19 cellular contexts compared by ENCODE assay signal in the genomic region with DNA sequence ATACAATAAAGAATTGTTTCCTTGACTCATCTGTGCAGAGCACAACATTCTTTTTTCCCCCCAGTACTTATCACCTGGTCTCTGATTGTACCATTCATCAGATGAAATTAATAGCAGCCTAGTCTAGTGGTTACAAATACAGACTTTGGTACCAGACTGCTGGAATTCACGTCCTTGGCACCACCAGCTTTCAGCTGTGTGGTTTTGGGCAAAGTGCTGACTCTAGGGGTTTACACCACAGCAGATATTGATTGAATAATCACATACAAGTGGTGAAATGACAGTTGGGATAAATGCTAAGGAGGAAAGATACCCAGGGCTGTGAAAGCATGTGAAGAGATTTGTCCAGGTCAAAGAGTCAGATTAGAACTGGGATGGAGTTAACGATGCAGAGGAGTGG.
A peak's percentile ranks its signal among the peaks of the same experiment; 100 is the strongest.
DNase-seq lines count a peak whose midpoint lies in the region; ATAC-seq, FAIRE-seq and TF ChIP-seq lines count a peak whose summit lies in the region.
"Had no signal": no experiment of that assay in that cellular context is flagged by ENCODE, and none has a peak within 500 bp of the region (broad histone marks: within the 10 kb centered on the region; RNA-seq: fewer than 3 reads in every experiment).

No MANE protein-coding gene starts in this region.

- H3K79me2 ChIP-seq in HepG2 (ENCODE audit: insufficient read depth, low read length) (no peaks in the 10 kb centered on the region), neural progenitor cell (ENCODE audit: low read depth) (no peaks in the 10 kb centered on the region)

- WGBS in HepG2 (ENCODE audit: low lambda C conversion rate): 46% methylated on average over 2 of the region's 2 CpGs

- no peaks in the 10 kb centered on the region for H3K27me3 ChIP-seq in HepG2 (ENCODE audit: control insufficient read depth in 1 of 2, insufficient read depth in 2 of 2, low read length in 2 of 2)
- no peaks in the 10 kb centered on the region for H3K27me3 ChIP-seq in neural progenitor cell

- H3K9me3 ChIP-seq in HepG2 (ENCODE audit: low read length): peaks cover 21% of the 10 kb centered on the region; the same call in 1 of the 2 replicates
- no peaks in the 10 kb centered on the region for H3K9me3 ChIP-seq in neural progenitor cell (ENCODE audit: low read depth)

- DNase-seq in Calu3 (no peak), HepG2 (ENCODE audit: low spot score) (no peak), neural progenitor cell (ENCODE audit: low spot score) (no peak), foreskin fibroblast (no peak), midbrain (lab: John Stamatoyannopoulos, UW) (no peak)
- DNase-seq in activated CD4-positive, alpha-beta T cell treated with anti-CD3 and anti-CD28 coated beads, Interleukin-2, amount 50 U/mL, for 1 hour: no peak
- DNase-seq: 8988T; C1 segment of cervical spinal cord; CD4-positive, alpha-beta memory T cell; COR-L47; DMS153; DND-41; GM23248; H7; HCEC 1CT had no signal

- CTCF ChIA-PET in Calu3 (lab: Charles Lee) (interaction anchor here (0.7 kb wide), 1 partner anchor 15 kb away, joined by 3 read pairs; no protein-coding TSS in a partner anchor), HepG2 (lab: Yijun Ruan, JAX; ENCODE audit: low intra/inter-chr PET ratio, low total read pairs) (no interaction called here)

- FAIRE-seq in HepG2 (lab: Jason Lieb, UNC): no peak
- FAIRE-seq: G401.6, GM12892, H1 had no signal

- intact Hi-C loops in Calu3 (cut with micrococcal nuclease; ENCODE audit: unreplicated experiment): no loop called here
- intact Hi-C loops in HepG2 (cut with micrococcal nuclease; ENCODE audit: unreplicated experiment): no loop called here

- peak overlapping the region; percentile 47 for H3K27ac Mint-ChIP-seq in Calu3 (ENCODE audit: unreplicated experiment)
- peak overlapping the region; percentile 83 for H3K27ac Mint-ChIP-seq in neural progenitor cell
- H3K27ac Mint-ChIP-seq: CD4-positive, alpha-beta memory T cell had no signal

- TF ChIP-seq CTCF in Calu3 (IDR thresholded peaks at IDR 0.05; ENCODE audit: unreplicated experiment) (no peak), HepG2 (CRISPR knock-in tag; IDR thresholded peaks at IDR 0.05) (no peak), neural progenitor cell (IDR thresholded peaks at IDR 0.05) (no peak), foreskin fibroblast (IDR thresholded peaks at IDR 0.05; ENCODE audit: low read depth, low read length) (no peak)

- H3K4me1 Mint-ChIP-seq in Calu3 (ENCODE audit: low read depth, unreplicated experiment) (peaks cover 53% of the 10 kb centered on the region), neural progenitor cell (peaks cover 27% of the 10 kb centered on the region)
- H3K4me1 Mint-ChIP-seq: CD4-positive, alpha-beta memory T cell had no signal

- TF ChIP-seq EP300 in HepG2 (IDR thresholded peaks at IDR 0.05; ENCODE audit: low read depth in 2 of 2, low read length in 2 of 2): no peak
- no peak for TF ChIP-seq EP300 in HepG2 (CRISPR knock-in tag; IDR thresholded peaks at IDR 0.05; ENCODE audit: borderline replicate concordance)

- ATAC-seq in HepG2 (no peak), GM19463 (IDR thresholded peaks at IDR 0.05; ENCODE audit: unreplicated experiment) (no peak)

- POLR2A ChIA-PET in HepG2 (lab: Yijun Ruan, JAX): no interaction called here

- no peak for TF ChIP-seq POLR2A in HepG2 (IDR thresholded peaks at IDR 0.05; ENCODE audit: insufficient read depth in 1 of 2, low read depth in 2 of 2, low read length in 2 of 2)

- no peak for TF ChIP-seq RAD21 in HepG2 (CRISPR knock-in tag; IDR thresholded peaks at IDR 0.05)

- no peak overlapping the region for H3K4me2 ChIP-seq in HepG2 (ENCODE audit: low read depth, low read length)
- no peak overlapping the region for H3K4me2 ChIP-seq in neural progenitor cell

- in situ Hi-C loops in HepG2 (cut with HindIII; ENCODE audit: extremely low pct_ligation_motif_present, low pct_unique_long_range_greater_than_20kb): no loop called here

- no peaks in the 10 kb centered on the region for H3K36me3 Mint-ChIP-seq in Calu3 (ENCODE audit: insufficient read depth, unreplicated experiment)
- H3K36me3 Mint-ChIP-seq in neural progenitor cell: no peaks in the 10 kb centered on the region
- H3K36me3 Mint-ChIP-seq: CD4-positive, alpha-beta memory T cell had no signal

- H3K4me3 Mint-ChIP-seq in Calu3 (ENCODE audit: low read depth, unreplicated experiment): no peak overlapping the region
- H3K4me3 Mint-ChIP-seq in neural progenitor cell: no peak overlapping the region
- H3K4me3 Mint-ChIP-seq: CD4-positive, alpha-beta memory T cell had no signal

- BruUV-seq in Calu3 (replicated peaks; lab: Mats Ljungman, UMichigan) (no TSS peak), HepG2 (replicated peaks; lab: Mats Ljungman, UMichigan) (no TSS peak)

- H3K9ac ChIP-seq in HepG2 (ENCODE audit: insufficient read depth, low read depth, low read length): no peak overlapping the region
- H3K9ac ChIP-seq in neural progenitor cell: no peak overlapping the region
- H3K9ac ChIP-seq: GM23248 had no signal

- H3K27ac ChIP-seq in HepG2 (ENCODE audit: extremely low read length, insufficient read depth, low read length) (no peak overlapping the region), neural progenitor cell (no peak overlapping the region)
- H3K27ac ChIP-seq: GM23248 had no signal

- H3F3A ChIP-seq in neural progenitor cell (ENCODE audit: low read depth): no peaks in the 10 kb centered on the region

- H2AFZ ChIP-seq in HepG2 (ENCODE audit: low read length): no peak overlapping the region
- no peak overlapping the region for H2AFZ ChIP-seq in neural progenitor cell (replicated peaks)
- H2AFZ ChIP-seq: GM23248 had no signal

- H3K4me1 ChIP-seq in HepG2 (ENCODE audit: insufficient read depth, low read length): no peaks in the 10 kb centered on the region
- H3K4me1 ChIP-seq in neural progenitor cell: peaks cover 6% of the 10 kb centered on the region

- H3K36me3 ChIP-seq in HepG2 (replicated peaks in 1 of 2; ENCODE audit: control insufficient read depth in 1 of 2, insufficient read depth in 2 of 2, low read length in 2 of 2) (no peaks in the 10 kb centered on the region), neural progenitor cell (no peaks in the 10 kb centered on the region)

- H3K9me3 Mint-ChIP-seq in Calu3 (ENCODE audit: low read depth, unreplicated experiment) (no peaks in the 10 kb centered on the region), neural progenitor cell (no peaks in the 10 kb centered on the region)

- H3K4me3 ChIP-seq in HepG2 (replicated peaks in 1 of 3; ENCODE audit: insufficient read depth in 1 of 3, low read depth in 2 of 3, low read length in 3 of 3) (no peak overlapping the region), neural progenitor cell (no peak overlapping the region), foreskin fibroblast (ENCODE audit: low read depth in 1 of 2, low read length in 2 of 2) (no peak overlapping the region)
- H3K4me3 ChIP-seq: GM23248 had no signal

- no peaks in the 10 kb centered on the region for H4K20me1 ChIP-seq in HepG2 (ENCODE audit: insufficient read depth, low read length)
- no peaks in the 10 kb centered on the region for H4K20me1 ChIP-seq in neural progenitor cell (ENCODE audit: low read depth)

- H3K27me3 Mint-ChIP-seq in Calu3 (ENCODE audit: unreplicated experiment) (no peaks in the 10 kb centered on the region), neural progenitor cell (ENCODE audit: insufficient read depth, low read depth) (peaks cover 2% of the 10 kb centered on the region)
- H3K27me3 Mint-ChIP-seq: CD4-positive, alpha-beta memory T cell had no signal

TF ChIP-seq in HepG2, 621 proteins besides CTCF, POLR2A, EP300 and RAD21:
- 0 out of 2 replicates have a peak, but pooled peaks have one; percentile 1 for TF ChIP-seq MAFF (IDR thresholded peaks at IDR 0.05; ENCODE audit: low read depth, low read length)
- no peak for TF ChIP-seq PRMT3 (CRISPR knock-in tag; IDR thresholded peaks at IDR 0.05; ENCODE audit: borderline replicate concordance, low read depth)
- peak; percentile 6 to 56; a peak in 2 of 4 replicates for TF ChIP-seq MAFK (conservative IDR thresholded peaks at IDR 0.05 in 1 of 2, IDR thresholded peaks at IDR 0.05 in 1 of 2; ENCODE audit: low read length in 2 of 2)
